In genomic region chr2:220579452-220579851, GRCh38 we compare ENCODE assay signal across 35 cellular contexts.
A peak's percentile ranks its signal among the peaks of the same experiment; 100 is the strongest.
DNase-seq lines count a peak whose midpoint lies in the region; ATAC-seq, FAIRE-seq and TF ChIP-seq lines count a peak whose summit lies in the region.
"Had no signal": no experiment of that assay in that cellular context is flagged by ENCODE, and none has a peak within 500 bp of the region (broad histone marks: within the 10 kb centered on the region; RNA-seq: fewer than 3 reads in every experiment).

No MANE protein-coding gene starts in this region.

- H2AFZ ChIP-seq in GM12878 (ENCODE audit: control insufficient read depth, low read depth, low read length) (no peak overlapping the region), GM23248 (no peak overlapping the region)

- H3K36me3 Mint-ChIP-seq in activated CD4-positive, alpha-beta T cell treated with anti-CD3 and anti-CD28 coated beads, Interleukin-2, amount 10 ng/mL, durations not matched to agents 24 days and 14 days (ENCODE audit: low read depth): no peaks in the 10 kb centered on the region
- H3K36me3 Mint-ChIP-seq: CD14-positive monocyte; CD4-positive, alpha-beta memory T cell; CD4-positive, CD25-positive, alpha-beta regulatory T cell; CD8-positive, alpha-beta T cell had no signal

- RAD21 ChIA-PET in GM12878 (lab: Charles Lee; ENCODE audit: unreplicated experiment): no interaction called here

- no peak for FAIRE-seq in GM12878 (lab: Jason Lieb, UNC)
- FAIRE-seq: A204.1, A549, D721Med had no signal

- H3K4me1 ChIP-seq in GM12878 (ENCODE audit: control insufficient read depth, insufficient read depth, low read length) (no peaks in the 10 kb centered on the region), GM23248 (ENCODE audit: insufficient read depth) (no peaks in the 10 kb centered on the region)
- H3K4me1 ChIP-seq: A549; BE2C; BLaER1; BLaER1 treated with 17β-estradiol and CSF1 and Interleukin-3, amounts not matched to agents 10 nM and 100 nM; Caco-2 had no signal

- POLR2A ChIA-PET in GM12878 (lab: Charles Lee): no interaction called here

- H3F3A ChIP-seq in GM23248 (ENCODE audit: insufficient read depth): no peaks in the 10 kb centered on the region

- no peaks in the 10 kb centered on the region for H3K27me3 ChIP-seq in GM12878 (replicated peaks in 1 of 2; ENCODE audit: control insufficient read depth in 2 of 2, insufficient read depth in 2 of 2, low read length in 1 of 2)
- no peaks in the 10 kb centered on the region for H3K27me3 ChIP-seq in GM23248 (replicated peaks; ENCODE audit: insufficient read depth)
- H3K27me3 ChIP-seq: BE2C; BLaER1; BLaER1 treated with 17β-estradiol and CSF1 and Interleukin-3, amounts not matched to agents 10 nM and 100 nM had no signal

- intact Hi-C loops in activated CD4-positive, alpha-beta T cell treated with anti-CD3 and anti-CD28 coated beads, Interleukin-2, amount 10 ng/mL, durations not matched to agents 24 days and 14 days (cut with micrococcal nuclease): no loop called here
- intact Hi-C loops in GM12878 (cut with micrococcal nuclease; ENCODE audit: unreplicated experiment): no loop called here

- CTCF ChIA-PET in GM12878 (lab: Yijun Ruan, JAX): interaction anchor here (1.2 kb wide), 1 partner anchor 15 kb away, joined by 3 read pairs; no protein-coding TSS in a partner anchor

- no peak for TF ChIP-seq CTCF in GM12878 (IDR thresholded peaks at IDR 0.05 in 2 of 3, conservative IDR thresholded peaks at IDR 0.05 in 1 of 3; ENCODE audit: control insufficient read depth in 2 of 3, extremely low read depth in 1 of 3, insufficient read depth in 1 of 3, low read depth in 3 of 3, low read length in 3 of 3)

- H3K27ac ChIP-seq in GM12878 (ENCODE audit: control insufficient read depth, insufficient read depth): no peak overlapping the region
- H3K27ac ChIP-seq in GM23248: no peak overlapping the region
- H3K27ac ChIP-seq: 22Rv1; A549; BLaER1; BLaER1 treated with 17β-estradiol and CSF1 and Interleukin-3, amounts not matched to agents 10 nM and 100 nM; C4-2B had no signal

- H3K4me3 ChIP-seq in GM12878: no peak overlapping the region
- H3K4me3 ChIP-seq in GM23248: no peak overlapping the region
- H3K4me3 ChIP-seq: A549; BLaER1; BLaER1 treated with 17β-estradiol and CSF1 and Interleukin-3, amounts not matched to agents 10 nM and 100 nM had no signal

- H3K9me3 ChIP-seq in GM12878 (replicated peaks; ENCODE audit: control insufficient read depth, insufficient read depth, low read length) (no peaks in the 10 kb centered on the region), GM23248 (ENCODE audit: low read depth) (no peaks in the 10 kb centered on the region)
- H3K9me3 ChIP-seq: A549, BE2C, BLaER1, Caco-2 had no signal

- TF ChIP-seq EP300 in GM12878 (IDR thresholded peaks at IDR 0.05; ENCODE audit: borderline replicate concordance in 1 of 2, control insufficient read depth in 1 of 2, low read depth in 2 of 2, low read length in 2 of 2): no peak

- no peak overlapping the region for H3K4me3 Mint-ChIP-seq in activated CD4-positive, alpha-beta T cell treated with anti-CD3 and anti-CD28 coated beads, Interleukin-2, amount 10 ng/mL, durations not matched to agents 24 days and 14 days
- H3K4me3 Mint-ChIP-seq: B cell; CD14-positive monocyte; CD4-positive, alpha-beta memory T cell; CD4-positive, alpha-beta T cell; CD4-positive, CD25-positive, alpha-beta regulatory T cell; CD8-positive, alpha-beta memory T cell; CD8-positive, alpha-beta T cell had no signal

- BruUV-seq in GM12878 (replicated peaks; lab: Mats Ljungman, UMichigan): no TSS peak

- H3K4me2 ChIP-seq in GM12878 (ENCODE audit: control insufficient read depth, insufficient read depth) (no peak overlapping the region), GM23248 (ENCODE audit: unreplicated experiment) (no peak overlapping the region)
- H3K4me2 ChIP-seq: A549; BLaER1; BLaER1 treated with 17β-estradiol and CSF1 and Interleukin-3, amounts not matched to agents 10 nM and 100 nM had no signal

- H3K9me2 ChIP-seq in GM23248 (ENCODE audit: insufficient read depth): no peaks in the 10 kb centered on the region

- WGBS in GM12878 (ENCODE audit: insufficient coverage, insufficient replicate concordance, low lambda C conversion rate, missing lambda C conversion rate): 0% methylated on average over 2 of the region's 2 CpGs
- 53 to 69% methylated on average over 2 of the region's 2 CpGs for WGBS in GM23248 (ENCODE audit: low coverage in 1 of 2, low lambda C conversion rate in 2 of 2, missing lambda C conversion rate in 2 of 2), 2 experiments

- no peak for TF ChIP-seq POLR2A in GM12878 (IDR thresholded peaks at IDR 0.05; ENCODE audit: low read depth, low read length)

- H3K36me3 ChIP-seq in GM12878 (ENCODE audit: control insufficient read depth in 2 of 2, insufficient read depth in 2 of 2, low read length in 1 of 2): no peaks in the 10 kb centered on the region
- H3K36me3 ChIP-seq in GM23248 (ENCODE audit: low read depth): no peaks in the 10 kb centered on the region
- H3K36me3 ChIP-seq: BE2C; BLaER1; BLaER1 treated with 17β-estradiol and CSF1 and Interleukin-3, amounts not matched to agents 10 nM and 100 nM had no signal

- no peaks in the 10 kb centered on the region for H3K79me2 ChIP-seq in GM12878 (ENCODE audit: control insufficient read depth, insufficient read depth, low read length)
- no peaks in the 10 kb centered on the region for H3K79me2 ChIP-seq in GM23248 (ENCODE audit: insufficient read depth)

- ATAC-seq in GM18868 (IDR thresholded peaks at IDR 0.05; ENCODE audit: unreplicated experiment) (peak; percentile 77), GM12878 (peak; percentile 48)
- ATAC-seq: CD8-positive, alpha-beta T cell had no signal

- no peaks in the 10 kb centered on the region for H3K4me1 Mint-ChIP-seq in activated CD4-positive, alpha-beta T cell treated with anti-CD3 and anti-CD28 coated beads, Interleukin-2, amount 10 ng/mL, durations not matched to agents 24 days and 14 days
- H3K4me1 Mint-ChIP-seq: B cell; CD14-positive monocyte; CD4-positive, CD25-positive, alpha-beta regulatory T cell; CD8-positive, alpha-beta memory T cell had no signal

- no peak overlapping the region for H3K27ac Mint-ChIP-seq in activated CD4-positive, alpha-beta T cell treated with anti-CD3 and anti-CD28 coated beads, Interleukin-2, amount 10 ng/mL, durations not matched to agents 24 days and 14 days
- H3K27ac Mint-ChIP-seq: B cell; CD14-positive monocyte; CD4-positive, alpha-beta memory T cell; CD4-positive, alpha-beta T cell; CD4-positive, CD25-positive, alpha-beta regulatory T cell; CD8-positive, alpha-beta memory T cell; CD8-positive, alpha-beta T cell had no signal

- no peak overlapping the region for H3K9ac ChIP-seq in GM12878 (ENCODE audit: control insufficient read depth, insufficient read depth, low read length)
- no peak overlapping the region for H3K9ac ChIP-seq in GM23248
- H3K9ac ChIP-seq: BLaER1; BLaER1 treated with 17β-estradiol and CSF1 and Interleukin-3, amounts not matched to agents 10 nM and 100 nM had no signal

- in situ Hi-C loops in GM12878 (cut with MboI): no loop called here
- in situ Hi-C loops in GM23248 (cut with MboI): no loop called here

- peak; percentile 8 for DNase-seq in activated CD4-positive, alpha-beta T cell treated with anti-CD3 and anti-CD28 coated beads, Interleukin-2, amount 10 ng/mL, durations not matched to agents 24 days and 14 days
- DNase-seq in activated CD4-positive, alpha-beta T cell treated with anti-CD3 and anti-CD28 coated beads, Interleukin-2, amount 50 U/mL, for 1 hour: no peak
- DNase-seq in GM12878 (ENCODE audit: low read depth, low spot score): no peak
- no peak for DNase-seq in middle frontal gyrus (ENCODE audit: extremely low spot score, low spot score)
- no peak for DNase-seq in GM23248
- DNase-seq: 8988T; ACHN; AML-193; BE2C; C1 segment of cervical spinal cord; Caco-2; Calu3; CD4-positive, alpha-beta memory T cell; CD4-positive, alpha-beta T cell; CD4-positive, CD25-positive, alpha-beta regulatory T cell; CD8-positive, alpha-beta memory T cell; CD8-positive, alpha-beta T cell; COR-L47; DMS 273 treated with DMSO at 0.1 percent for 48 hours; DMS153; DMS53; DMS79; DMS79 treated with DMSO at 0.1 percent for 48 hours; DND-41; EL had no signal

- H3K9me3 Mint-ChIP-seq in activated CD4-positive, alpha-beta T cell treated with anti-CD3 and anti-CD28 coated beads, Interleukin-2, amount 10 ng/mL, durations not matched to agents 24 days and 14 days: no peaks in the 10 kb centered on the region
- H3K9me3 Mint-ChIP-seq: CD4-positive, alpha-beta T cell; CD8-positive, alpha-beta memory T cell; CD8-positive, alpha-beta T cell had no signal

- H4K20me1 ChIP-seq in GM12878 (ENCODE audit: control insufficient read depth, insufficient read depth) (no peaks in the 10 kb centered on the region), GM23248 (ENCODE audit: insufficient read depth) (no peaks in the 10 kb centered on the region)
- H4K20me1 ChIP-seq: BLaER1; BLaER1 treated with 17β-estradiol and CSF1 and Interleukin-3, amounts not matched to agents 10 nM and 100 nM had no signal

- H3K27me3 Mint-ChIP-seq in activated CD4-positive, alpha-beta T cell treated with anti-CD3 and anti-CD28 coated beads, Interleukin-2, amount 10 ng/mL, durations not matched to agents 24 days and 14 days: no peaks in the 10 kb centered on the region
- H3K27me3 Mint-ChIP-seq: B cell; CD4-positive, alpha-beta T cell; CD4-positive, CD25-positive, alpha-beta regulatory T cell had no signal

- SMC1A ChIA-PET in GM12878 (lab: Charles Lee; ENCODE audit: uncharacterized antibody, unreplicated experiment): no interaction called here

- no peak for TF ChIP-seq RAD21 in GM12878 (IDR thresholded peaks at IDR 0.05; ENCODE audit: insufficient read depth, low read depth, low read length)

TF ChIP-seq in GM12878, 131 proteins besides CTCF, POLR2A, EP300 and RAD21:
- TF ChIP-seq USF1 (IDR thresholded peaks at IDR 0.05; ENCODE audit: borderline replicate concordance, extremely low read length, insufficient read depth, low read depth, low read length) (no peak), RFX5 (IDR thresholded peaks at IDR 0.05; ENCODE audit: low read depth, low read length) (no peak), YBX1 (IDR thresholded peaks at IDR 0.05) (no peak), PML (IDR thresholded peaks at IDR 0.05; ENCODE audit: low read length) (no peak)
